ENCODE assay signal across 8 cellular contexts in the genomic region with DNA sequence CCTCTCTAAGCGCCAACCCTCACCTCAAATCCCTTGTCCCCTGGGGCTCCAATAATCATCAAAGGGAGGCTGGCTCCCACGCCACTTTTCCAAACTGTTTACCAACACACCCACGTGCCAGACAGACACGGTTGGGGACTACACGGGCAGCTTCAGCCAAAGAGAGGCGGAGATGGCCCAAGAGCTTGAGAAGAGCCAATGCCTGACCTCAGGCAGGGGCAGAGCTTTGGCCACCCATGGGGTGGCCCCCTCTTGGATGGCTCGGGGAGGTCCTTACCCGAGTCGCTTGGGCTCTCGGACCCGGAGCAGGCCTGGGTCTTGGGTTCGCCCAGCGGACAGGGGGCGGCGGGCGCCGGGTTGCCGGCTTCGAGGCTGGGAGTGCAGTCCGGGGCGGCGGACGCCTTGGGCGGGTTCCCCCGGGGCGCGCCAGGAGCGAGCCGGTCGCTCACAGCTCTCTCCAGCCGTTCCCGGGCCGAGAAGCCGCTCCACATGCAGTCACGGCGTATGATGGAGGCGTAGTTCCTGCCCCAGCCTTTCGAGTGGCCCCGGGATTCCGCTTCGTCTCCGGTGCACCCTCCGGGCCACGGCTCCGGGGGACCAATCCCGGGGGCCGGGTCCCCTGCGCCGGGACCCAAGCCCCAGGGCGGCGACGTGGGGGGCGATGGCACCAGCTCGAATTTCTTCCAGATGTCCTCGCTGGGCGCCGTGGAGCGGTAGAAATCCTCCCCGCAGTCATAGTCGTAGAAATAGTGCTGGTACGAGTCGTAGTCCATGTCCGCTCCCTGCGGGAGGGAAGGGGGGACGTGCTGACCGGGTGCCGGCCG. TPM values are rescaled to one million over a fixed set of nuclear protein-coding genes. Genes with fewer than 3 reads are reported as not detected.
DNase-seq lines count a peak whose midpoint lies in the region; ATAC-seq and TF ChIP-seq lines count a peak whose summit lies in the region.

No MANE protein-coding gene starts in this region.

- H2AFZ ChIP-seq in neural progenitor cell (replicated peaks), result no peak overlapping the region

- ATAC-seq in HG02884 (IDR thresholded peaks at IDR 0.05; ENCODE audit: unreplicated experiment) (peak; percentile 23), T-helper 17 cell (peak; percentile 5)

- intact Hi-C loops in esophagus squamous epithelium (cut with DNase I), result no loop called here

- DNase-seq in DMS 273 (lab: John Stamatoyannopoulos, UW; ENCODE audit: unreplicated experiment) (peak; percentile 100), T-helper 17 cell (peak in 1 of 3 donors; percentile 12), esophagus squamous epithelium (lab: John Stamatoyannopoulos, UW) (no peak), neural progenitor cell (ENCODE audit: low spot score) (peak; percentile 60), NCI-H187 treated with DMSO at 0.1 percent for 48 hours (lab: John Stamatoyannopoulos, UW) (no peak), NCI-H2081 treated with DMSO at 0.1 percent for 48 hours (lab: John Stamatoyannopoulos, UW) (no peak), NOMO-1 (lab: John Stamatoyannopoulos, UW; ENCODE audit: unreplicated experiment in 2 of 2) (no peak)

- peaks cover 55% of the 10 kb centered on the region for H3F3A ChIP-seq in neural progenitor cell (ENCODE audit: low read depth)

- H4K20me1 ChIP-seq in neural progenitor cell (ENCODE audit: low read depth), result peaks cover 31% of the 10 kb centered on the region

- peaks cover 4% of the 10 kb centered on the region for H3K4me1 Mint-ChIP-seq in T-helper 17 cell
- H3K4me1 Mint-ChIP-seq in neural progenitor cell, result peaks cover 47% of the 10 kb centered on the region

- H3K4me2 ChIP-seq in neural progenitor cell, result peak overlapping the region; percentile 97

- H3K27me3 Mint-ChIP-seq in T-helper 17 cell (peaks cover 52% of the 10 kb centered on the region), neural progenitor cell (ENCODE audit: insufficient read depth, low read depth) (peaks cover 11% of the 10 kb centered on the region)

- H3K9me3 ChIP-seq in T-helper 17 cell (ENCODE audit: control insufficient read depth, low read length, poor library complexity, severe bottlenecking) (no peaks in the 10 kb centered on the region), esophagus squamous epithelium (no peaks in the 10 kb centered on the region), neural progenitor cell (ENCODE audit: low read depth) (no peaks in the 10 kb centered on the region)

- no peak for TF ChIP-seq POLR2A in esophagus squamous epithelium (IDR thresholded peaks at IDR 0.05)

- H3K4me3 ChIP-seq in esophagus squamous epithelium (peak overlapping the region; percentile 58 to 83 (median 74)), neural progenitor cell (peak overlapping the region; percentile 82)

- H3K79me2 ChIP-seq in neural progenitor cell (ENCODE audit: low read depth), result peaks cover 16% of the 10 kb centered on the region

- peak overlapping the region; percentile 58 for H3K9ac ChIP-seq in neural progenitor cell

- H3K27me3 ChIP-seq in esophagus squamous epithelium, result peaks cover 0 to 75% (median 0%) of the 10 kb centered on the region in 4 donors
- peaks cover 38% of the 10 kb centered on the region for H3K27me3 ChIP-seq in neural progenitor cell

- H3K4me3 Mint-ChIP-seq in T-helper 17 cell (peak overlapping the region; percentile 67), neural progenitor cell (peak overlapping the region; percentile 98)

- no peak overlapping the region for H3K27ac Mint-ChIP-seq in T-helper 17 cell
- H3K27ac Mint-ChIP-seq in neural progenitor cell, result peak overlapping the region; percentile 98

- H3K4me1 ChIP-seq in esophagus squamous epithelium (peaks cover 25 to 70% (median 26%) of the 10 kb centered on the region in 3 donors), neural progenitor cell (peaks cover 44% of the 10 kb centered on the region)

- H3K36me3 Mint-ChIP-seq in T-helper 17 cell (ENCODE audit: low read depth), result no peaks in the 10 kb centered on the region
- H3K36me3 Mint-ChIP-seq in neural progenitor cell, result peaks cover 4% of the 10 kb centered on the region

- WGBS in esophagus squamous epithelium, 2 donors, result 20 to 35% methylated on average over 2 of the region's 68 CpGs

- H3K36me3 ChIP-seq in esophagus squamous epithelium (peaks cover 0 to 19% (median 0%) of the 10 kb centered on the region in 3 donors), neural progenitor cell (no peaks in the 10 kb centered on the region)

- TF ChIP-seq CTCF in esophagus squamous epithelium (IDR thresholded peaks at IDR 0.05) (no peak), neural progenitor cell (IDR thresholded peaks at IDR 0.05) (no peak)

- H3K9me3 Mint-ChIP-seq in neural progenitor cell, result no peaks in the 10 kb centered on the region

- H3K27ac ChIP-seq in esophagus squamous epithelium (peak overlapping the region; percentile 57 to 92 (median 85)), neural progenitor cell (no peak overlapping the region)

RNA-seq across cellular contexts. Expression of gene MYCL, which starts 0.8 kb away (rescaled TPM):
- total RNA-seq in T-helper 17 cell, result 1 to 10 TPM in 1 of 2 donors, under 1 TPM in 1; 0.68 to 1.2 TPM
- total RNA-seq in esophagus squamous epithelium, result 10 to 100 TPM; 15.4 to 27.6 (median 24.8) TPM
- 21.8 and 39.8 TPM in 2 replicates for total RNA-seq in neural progenitor cell (ENCODE audit: low replicate concordance)

RNA-seq across cellular contexts. Expression of gene TRIT1, which starts 17.6 kb away (rescaled TPM):
- total RNA-seq in T-helper 17 cell (1 to 10 TPM; 9.5 to 9.8 TPM), esophagus squamous epithelium (10 to 100 TPM; 13.2 to 20.8 (median 16.8) TPM), neural progenitor cell (ENCODE audit: low replicate concordance) (45.1 and 64.8 TPM in 2 replicates)

RNA-seq across cellular contexts. Expression of gene MFSD2A, which starts 54.1 kb away (rescaled TPM):
- 1 to 10 TPM; 4.6 to 5.5 TPM for total RNA-seq in T-helper 17 cell
- 10 to 100 TPM; 20.4 to 49.1 (median 30.8) TPM for total RNA-seq in esophagus squamous epithelium
- 0.90 and 1.4 TPM in 2 replicates for total RNA-seq in neural progenitor cell (ENCODE audit: low replicate concordance)

Comparison
In these comparisons a context has a peak if more than half of its experiments do, and no peak if none do; other contexts are left out.
1. DNase-seq: peak in DMS 273 (single experiment) and neural progenitor cell (single experiment); none in esophagus squamous epithelium (single experiment), NCI-H187 treated with DMSO at 0.1 percent for 48 hours (single experiment), NCI-H2081 treated with DMSO at 0.1 percent for 48 hours (single experiment) and NOMO-1 (0 of 2).
2. RNA of gene MYCL, which starts 0.8 kb away (total RNA-seq): 15.4 to 27.6 TPM in esophagus squamous epithelium and 21.8 to 39.8 TPM in neural progenitor cell; 0.68 to 1.2 TPM in T-helper 17 cell; every median in the first group is over 4 times any median in the second.